Comparison of ENCODE assay signal across 8 cellular contexts in genomic region chr16:1350691-1351090, GRCh38. TPM values are rescaled to one million over a fixed set of nuclear protein-coding genes. Genes with fewer than 3 reads are reported as not detected.
A peak's percentile ranks its signal among the peaks of the same experiment; 100 is the strongest.
DNase-seq lines count a peak whose midpoint lies in the region; ATAC-seq and TF ChIP-seq lines count a peak whose summit lies in the region.

No MANE protein-coding gene starts in this region.

- H3K9ac ChIP-seq in HUES48 (ENCODE audit: low read depth, low read length) (no peak overlapping the region), mammary epithelial cell (ENCODE audit: insufficient read depth, low read length) (peak overlapping the region; percentile 67), mucosa of stomach (ENCODE audit: low read length) (peak overlapping the region; percentile 73)

- H3K36me3 ChIP-seq in HUES48 (ENCODE audit: control insufficient read depth, insufficient read depth, low read length) (peaks cover 26% of the 10 kb centered on the region), mammary epithelial cell (ENCODE audit: insufficient read depth, low read length) (no peaks in the 10 kb centered on the region), mucosa of stomach (ENCODE audit: control insufficient read depth, insufficient read depth, low read length) (no peaks in the 10 kb centered on the region)

- CTCF ChIA-PET in mammary epithelial cell (lab: Charles Lee; ENCODE audit: low non-redundant PET): no interaction called here

- H3K9me3 ChIP-seq in HUES48 (ENCODE audit: control insufficient read depth, insufficient read depth, low read length) (no peaks in the 10 kb centered on the region), mammary epithelial cell (replicated peaks; ENCODE audit: insufficient read depth, low read length) (no peaks in the 10 kb centered on the region), mucosa of stomach (ENCODE audit: control insufficient read depth, low read length) (no peaks in the 10 kb centered on the region)

- H3K4me3 ChIP-seq in HUES48 (ENCODE audit: low read depth, low read length) (peak overlapping the region; percentile 92), mammary epithelial cell (replicated peaks in 1 of 3; ENCODE audit: insufficient read depth in 1 of 3, low read depth in 2 of 3, low read length in 3 of 3) (peak overlapping the region; percentile 56 to 96 (median 64)), mucosa of stomach (ENCODE audit: low read length) (peak overlapping the region; percentile 66)

- H3K79me2 ChIP-seq in mammary epithelial cell (ENCODE audit: insufficient read depth, low read length): peaks cover 55% of the 10 kb centered on the region

- no peak for DNase-seq in mammary epithelial cell
- no peak for DNase-seq in HuH-7.5 (ENCODE audit: low spot score)
- no peak for DNase-seq in DMS79 treated with DMSO at 0.1 percent for 48 hours (lab: John Stamatoyannopoulos, UW)

- ATAC-seq in GM21717 (IDR thresholded peaks at IDR 0.05; ENCODE audit: unreplicated experiment) (no peak), HG02938 (IDR thresholded peaks at IDR 0.05; ENCODE audit: unreplicated experiment) (no peak)

- H3K4me2 ChIP-seq in mammary epithelial cell (ENCODE audit: insufficient read depth, low read depth, low read length): peak overlapping the region; percentile 90

- H3K27me3 ChIP-seq in HUES48 (ENCODE audit: control insufficient read depth, insufficient read depth, low read length) (no peaks in the 10 kb centered on the region), mammary epithelial cell (ENCODE audit: insufficient read depth, low read length) (no peaks in the 10 kb centered on the region), mucosa of stomach (ENCODE audit: control insufficient read depth, insufficient read depth, low read length) (no peaks in the 10 kb centered on the region)

- no peaks in the 10 kb centered on the region for H4K20me1 ChIP-seq in mammary epithelial cell (ENCODE audit: insufficient read depth, low read length)

- BruUV-seq in mammary epithelial cell (replicated peaks; lab: Mats Ljungman, UMichigan): no TSS peak

- dilution Hi-C loops in mammary epithelial cell (cut with HindIII; ENCODE audit: low sequenced_read_pairs): no loop called here

- H3K4me1 ChIP-seq in HUES48 (ENCODE audit: control insufficient read depth, insufficient read depth, low read length) (0 out of 2 replicates have a peak, but pooled peaks cover 3% of the 10 kb centered on the region), mammary epithelial cell (ENCODE audit: insufficient read depth, low read length) (peaks cover 11% of the 10 kb centered on the region), mucosa of stomach (ENCODE audit: control insufficient read depth, insufficient read depth, low read length) (peaks cover 12% of the 10 kb centered on the region)

- H3K27ac ChIP-seq in 22Rv1: peak overlapping the region; percentile 52; the same call in 1 of the 2 replicates
- H3K27ac ChIP-seq in HUES48 (ENCODE audit: low read depth, low read length): no peak overlapping the region
- H3K27ac ChIP-seq in mammary epithelial cell (ENCODE audit: insufficient read depth, low read depth, low read length): no peak overlapping the region

- intact Hi-C loops in mammary epithelial cell (cut with micrococcal nuclease): no loop called here

- WGBS in mammary epithelial cell (ENCODE audit: low coverage, missing lambda C conversion rate): 63% methylated on average over 13 of the region's 19 CpGs

- in situ Hi-C loops in mammary epithelial cell (cut with MboI; ENCODE audit: low sequenced_read_pairs in 2 of 2): no loop called here

- H2AFZ ChIP-seq in mammary epithelial cell (ENCODE audit: low read depth, low read length): peak overlapping the region; percentile 80

- TF ChIP-seq CTCF in 22Rv1 (IDR thresholded peaks at IDR 0.05) (no peak), mammary epithelial cell (conservative IDR thresholded peaks at IDR 0.05 in 1 of 2, IDR thresholded peaks at IDR 0.05 in 1 of 2; ENCODE audit: extremely low read depth in 1 of 2, insufficient read depth in 1 of 2, low read depth in 1 of 2, low read length in 2 of 2) (no peak)

RNA-seq across cellular contexts. Expression of gene TSR3, which starts 1.0 kb away (rescaled TPM):
- total RNA-seq in mammary epithelial cell: 10 to 100 TPM; 43.8 to 62.1 TPM
- polyA plus RNA-seq in mammary epithelial cell: 54.6 TPM
- polyA minus RNA-seq in mammary epithelial cell: 28.6 TPM

RNA-seq across cellular contexts. Expression of gene GNPTG, which starts 1.0 kb away (rescaled TPM):
- 10 to 100 TPM; 33.3 to 34.8 TPM for total RNA-seq in mammary epithelial cell
- 37.2 TPM for polyA plus RNA-seq in mammary epithelial cell
- polyA minus RNA-seq in mammary epithelial cell: 16.2 TPM

RNA-seq across cellular contexts. Expression of gene BAIAP3, which starts 17.2 kb away (rescaled TPM):
- total RNA-seq in mammary epithelial cell: 1 to 10 TPM; 1.0 to 1.3 TPM
- polyA plus RNA-seq in mammary epithelial cell: 0.11 TPM
- 0.78 TPM for polyA minus RNA-seq in mammary epithelial cell

RNA-seq across cellular contexts. Expression of gene UBE2I, which starts 41.3 kb away (rescaled TPM):
- total RNA-seq in mammary epithelial cell: 100 to 1,000 TPM in 1 of 2 donors, 10 to 100 TPM in 1; 42.7 to 157 TPM
- polyA plus RNA-seq in mammary epithelial cell: 91.3 TPM
- polyA minus RNA-seq in mammary epithelial cell: 104 TPM
